ENCODE assay signal across 8 cellular contexts in the genomic region with DNA sequence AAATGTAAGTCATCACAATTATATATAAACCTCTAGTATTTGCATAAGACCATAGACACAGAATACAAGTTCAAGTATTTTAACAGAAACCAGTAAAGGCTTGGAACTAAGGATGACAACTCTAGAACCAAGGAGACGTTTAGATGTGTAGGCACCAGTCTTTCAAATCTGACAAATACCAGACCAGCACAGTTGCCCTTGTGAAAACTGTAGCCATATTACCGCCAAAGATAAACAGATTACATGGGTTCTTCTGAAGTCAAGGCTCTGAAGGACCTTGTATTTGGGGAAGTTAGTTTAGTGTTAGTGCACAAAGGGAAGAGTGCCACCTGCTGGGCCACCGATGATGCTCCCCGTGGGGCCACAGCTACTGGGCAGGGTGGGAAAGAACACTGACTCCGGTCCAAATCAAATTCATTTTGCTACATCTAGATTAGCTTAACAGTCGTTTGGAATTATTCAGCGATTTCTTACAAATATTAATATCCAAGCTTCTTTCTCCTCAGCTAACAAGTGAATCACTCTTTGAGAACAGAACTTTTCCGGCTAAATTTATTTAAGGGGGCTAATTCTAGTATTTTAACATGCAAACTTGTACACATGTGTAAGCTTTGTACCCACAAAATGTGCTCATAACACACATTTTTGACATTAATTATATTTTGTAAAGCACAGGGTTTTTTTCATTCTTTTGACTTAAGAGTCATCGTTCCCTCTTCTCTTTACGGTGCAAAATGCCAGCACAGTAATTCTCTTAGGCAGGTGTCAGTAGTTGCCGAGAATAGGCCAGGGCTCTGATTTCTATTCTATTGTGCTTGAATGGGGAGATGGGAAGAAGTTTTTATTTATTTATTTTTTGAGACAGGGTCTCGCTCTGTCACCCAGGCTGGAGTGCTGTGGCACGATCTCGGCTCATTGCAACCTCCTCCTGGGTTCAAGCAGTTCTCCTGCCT. TPM values are rescaled to one million over a fixed set of nuclear protein-coding genes. Genes with fewer than 3 reads are reported as not detected.
DNase-seq lines count a peak whose midpoint lies in the region; ATAC-seq and TF ChIP-seq lines count a peak whose summit lies in the region.

No MANE protein-coding gene starts in this region.

- TF ChIP-seq CTCF in cardiac fibroblast (IDR thresholded peaks at IDR 0.05; ENCODE audit: low read depth, low read length) = peak; percentile 93

- ATAC-seq in GM19025 (IDR thresholded peaks at IDR 0.05; ENCODE audit: low read depth, unreplicated experiment) (peak; percentile 84), HG03139 (IDR thresholded peaks at IDR 0.05; ENCODE audit: unreplicated experiment) (peak; percentile 95), left colon (peak; percentile 89)

- intact Hi-C loops in left colon (cut with DNase I, micrococcal nuclease) = loop anchor here (2.0 to 10.0 kb wide), 2 partner anchors 175 to 177 kb away; no protein-coding TSS in a partner anchor

- DNase-seq in Ammon's horn (ENCODE audit: low spot score) (peak; percentile 83), NCI-H345 treated with DMSO at 0.1 percent for 48 hours (lab: John Stamatoyannopoulos, UW; ENCODE audit: unreplicated experiment) (peak; percentile 54), cardiac fibroblast (ENCODE audit: low read depth in 2 of 2) (peak; percentile 83 to 84), left colon (peak; percentile 67 to 81)
- DNase-seq in activated CD4-positive, CD25-positive, alpha-beta regulatory T cell (lab: John Stamatoyannopoulos, UW) = peak; percentile 31 to 60 (median 56)
- peak; percentile 67 to 72 for DNase-seq in stimulated activated CD4-positive, alpha-beta T cell treated with anti-CD3 and anti-CD28 coated beads, Interleukin-4, amount 100 ng/mL, for 48 hours (ENCODE audit: low read depth in 2 of 2)

- H3K4me3 ChIP-seq in cardiac fibroblast (replicated peaks in 1 of 2; ENCODE audit: low read depth in 2 of 2, low read length in 2 of 2) = no peak overlapping the region

RNA-seq across cellular contexts. Expression of gene NIBAN1, which starts 8.0 kb away (rescaled TPM):
- total RNA-seq in left colon = 10 to 100 TPM in 1 of 2 donors, 1 to 10 TPM in 1; 4.6 to 27.5 TPM
